In the genomic region with DNA sequence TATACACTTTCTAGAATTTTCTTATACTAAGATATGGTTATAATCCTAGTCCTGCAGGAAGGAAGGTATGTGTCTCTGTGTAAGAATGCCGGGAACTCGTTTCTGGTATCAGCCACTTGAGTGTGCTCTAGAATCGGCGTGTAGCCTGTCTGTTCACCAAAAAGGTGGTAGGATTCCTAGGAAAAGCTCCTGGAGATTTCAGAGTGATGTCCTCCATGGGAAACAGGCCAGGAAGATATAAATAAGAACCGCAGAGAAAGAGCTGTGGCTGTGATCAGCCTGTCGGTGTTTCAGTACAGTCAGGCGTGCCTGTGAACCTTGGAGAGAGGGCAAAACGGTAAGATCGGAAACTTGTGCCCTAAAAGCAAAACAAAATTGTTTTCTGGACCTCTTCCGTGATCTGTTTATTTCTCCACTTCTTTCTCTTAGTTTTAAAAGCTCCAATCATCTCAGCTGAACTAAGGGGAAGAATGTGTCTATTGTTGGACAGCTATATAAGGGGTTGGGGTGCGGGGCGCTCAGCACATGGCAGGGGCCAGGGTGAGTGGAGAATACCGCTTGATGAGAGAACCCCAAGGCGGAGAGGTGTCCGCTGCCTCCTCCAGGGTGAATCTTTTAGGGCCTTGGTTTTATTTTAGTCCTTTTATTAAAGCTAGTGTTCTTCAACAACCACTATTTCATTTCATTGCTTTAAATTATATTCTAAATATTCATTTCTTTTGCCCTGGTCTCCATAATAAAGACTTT, we compare ENCODE assay signal across 20 cellular contexts.
DNase-seq lines count a peak whose midpoint lies in the region; ATAC-seq and TF ChIP-seq lines count a peak whose summit lies in the region.
"Had no signal": no experiment of that assay in that cellular context is flagged by ENCODE, and none has a peak within 500 bp of the region (broad histone marks: within the 10 kb centered on the region; RNA-seq: fewer than 3 reads in every experiment).

No MANE protein-coding gene starts in this region.

- DNase-seq in Daoy (ENCODE audit: low read depth) (peak; percentile 56), SK-MEL-5 (ENCODE audit: low read depth, low spot score) (peak; percentile 69), fibroblast of lung (ENCODE audit: low read depth in 2 of 2) (peak; percentile 35 to 67), myocyte (ENCODE audit: low read depth) (peak; percentile 18), glutamatergic neuron (no peak), DMS 273 treated with DMSO at 0.1 percent for 48 hours (lab: John Stamatoyannopoulos, UW) (no peak), NCI-H226 (no peak)
- DNase-seq: activated B cell treated with CpG ODN at 0.5 μM for 24 hours; activated CD8-positive, alpha-beta memory T cell treated with anti-CD3 and anti-CD28 coated beads, Interleukin-2, amount 10 ng/mL, durations not matched to agents 7 days and 5 days; effector CD4-positive, alpha-beta T cell; foreskin fibroblast; NCI-H146; NCI-H510A treated with DMSO at 0.1 percent for 48 hours; PC-3; stimulated activated naive CD8-positive, alpha-beta T cell treated with anti-CD3 and anti-CD28 coated beads, Interleukin-15, amount 100 ng/mL, for 72 hours had no signal

- H3K27ac Mint-ChIP-seq in glutamatergic neuron (ENCODE audit: unreplicated experiment): no peak overlapping the region
- H3K27ac Mint-ChIP-seq: activated B cell treated with CpG ODN at 0.5 μM for 24 hours; activated CD8-positive, alpha-beta memory T cell treated with anti-CD3 and anti-CD28 coated beads, Interleukin-2, amount 10 ng/mL, durations not matched to agents 7 days and 5 days; stimulated activated naive CD8-positive, alpha-beta T cell treated with anti-CD3 and anti-CD28 coated beads, Interleukin-15, amount 100 ng/mL, for 72 hours had no signal

- H3K4me1 Mint-ChIP-seq in glutamatergic neuron (ENCODE audit: low read depth, unreplicated experiment): peaks cover 2% of the 10 kb centered on the region
- H3K4me1 Mint-ChIP-seq: activated B cell treated with CpG ODN at 0.5 μM for 24 hours; activated CD8-positive, alpha-beta memory T cell treated with anti-CD3 and anti-CD28 coated beads, Interleukin-2, amount 10 ng/mL, durations not matched to agents 7 days and 5 days; stimulated activated naive CD8-positive, alpha-beta T cell treated with anti-CD3 and anti-CD28 coated beads, Interleukin-15, amount 100 ng/mL, for 72 hours had no signal

- no peaks in the 10 kb centered on the region for H3K9me3 Mint-ChIP-seq in glutamatergic neuron (ENCODE audit: unreplicated experiment)
- H3K9me3 Mint-ChIP-seq: activated B cell treated with CpG ODN at 0.5 μM for 24 hours had no signal

- H3K27ac ChIP-seq in fibroblast of lung (ENCODE audit: insufficient read depth, low read length): no peak overlapping the region
- H3K27ac ChIP-seq: ascending aorta, BLaER1, vagina had no signal

- H3K27me3 ChIP-seq in fibroblast of lung (ENCODE audit: control insufficient read depth, insufficient read depth, low read length): no peaks in the 10 kb centered on the region
- H3K27me3 ChIP-seq: ascending aorta, BLaER1, vagina had no signal

- H3K4me3 Mint-ChIP-seq in glutamatergic neuron (ENCODE audit: unreplicated experiment): no peak overlapping the region
- H3K4me3 Mint-ChIP-seq: activated B cell treated with CpG ODN at 0.5 μM for 24 hours; activated CD8-positive, alpha-beta memory T cell treated with anti-CD3 and anti-CD28 coated beads, Interleukin-2, amount 10 ng/mL, durations not matched to agents 7 days and 5 days; stimulated activated naive CD8-positive, alpha-beta T cell treated with anti-CD3 and anti-CD28 coated beads, Interleukin-15, amount 100 ng/mL, for 72 hours had no signal

- H3K36me3 Mint-ChIP-seq in glutamatergic neuron (ENCODE audit: unreplicated experiment): no peaks in the 10 kb centered on the region
- H3K36me3 Mint-ChIP-seq: activated CD8-positive, alpha-beta memory T cell treated with anti-CD3 and anti-CD28 coated beads, Interleukin-2, amount 10 ng/mL, durations not matched to agents 7 days and 5 days had no signal

- no peaks in the 10 kb centered on the region for H3K27me3 Mint-ChIP-seq in glutamatergic neuron (ENCODE audit: unreplicated experiment)
- H3K27me3 Mint-ChIP-seq: activated B cell treated with CpG ODN at 0.5 μM for 24 hours; activated CD8-positive, alpha-beta memory T cell treated with anti-CD3 and anti-CD28 coated beads, Interleukin-2, amount 10 ng/mL, durations not matched to agents 7 days and 5 days; stimulated activated naive CD8-positive, alpha-beta T cell treated with anti-CD3 and anti-CD28 coated beads, Interleukin-15, amount 100 ng/mL, for 72 hours had no signal

- TF ChIP-seq CTCF in fibroblast of lung (conservative IDR thresholded peaks at IDR 0.05 in 1 of 2, IDR thresholded peaks at IDR 0.05 in 1 of 2; ENCODE audit: low read depth in 1 of 2, low read length in 2 of 2): no peak
- TF ChIP-seq CTCF in glutamatergic neuron (IDR thresholded peaks at IDR 0.05; ENCODE audit: partially characterized antibody, unreplicated experiment): no peak

- H3K36me3 ChIP-seq in fibroblast of lung (ENCODE audit: control insufficient read depth, insufficient read depth, low read length): no peaks in the 10 kb centered on the region
- H3K36me3 ChIP-seq: ascending aorta, BLaER1, vagina had no signal

- in situ Hi-C loops in SK-MEL-5 (cut with HindIII; ENCODE audit: low pct_unique_long_range_greater_than_20kb, low sequenced_read_pairs): no loop called here

- ATAC-seq in HG02981 (IDR thresholded peaks at IDR 0.05; ENCODE audit: unreplicated experiment): no peak
- ATAC-seq: activated CD8-positive, alpha-beta memory T cell treated with anti-CD3 and anti-CD28 coated beads, Interleukin-2, amount 10 ng/mL, durations not matched to agents 7 days and 5 days; PC-3; stimulated activated naive CD8-positive, alpha-beta T cell treated with anti-CD3 and anti-CD28 coated beads, Interleukin-15, amount 100 ng/mL, for 72 hours had no signal

- H4K20me1 ChIP-seq in fibroblast of lung (ENCODE audit: control insufficient read depth, extremely low read depth, insufficient read depth, low read length): no peaks in the 10 kb centered on the region
- H4K20me1 ChIP-seq: BLaER1 had no signal

- H3K4me3 ChIP-seq in fibroblast of lung (replicated peaks in 1 of 4; ENCODE audit: control extremely low read depth in 1 of 4, insufficient read depth in 1 of 4, low read depth in 3 of 4, low read length in 4 of 4): no peak overlapping the region
- H3K4me3 ChIP-seq: ascending aorta, BLaER1, smooth muscle cell, vagina had no signal

- no peaks in the 10 kb centered on the region for H3K4me1 ChIP-seq in fibroblast of lung (ENCODE audit: control insufficient read depth, extremely low read depth, insufficient read depth, low read length)
- H3K4me1 ChIP-seq: ascending aorta, BLaER1, vagina had no signal

- H3K79me2 ChIP-seq in fibroblast of lung (ENCODE audit: control insufficient read depth, insufficient read depth, low read length): no peaks in the 10 kb centered on the region

- H3K9ac ChIP-seq in fibroblast of lung (ENCODE audit: insufficient read depth, low read length): no peak overlapping the region
- H3K9ac ChIP-seq: BLaER1 had no signal

- no peak overlapping the region for H2AFZ ChIP-seq in fibroblast of lung (ENCODE audit: low read length)

- H3K4me2 ChIP-seq in fibroblast of lung (ENCODE audit: extremely low read depth, insufficient read depth, low read length): no peak overlapping the region
- H3K4me2 ChIP-seq: BLaER1, smooth muscle cell had no signal

- no peaks in the 10 kb centered on the region for H3K9me3 ChIP-seq in fibroblast of lung (ENCODE audit: control insufficient read depth, insufficient read depth, low read depth, low read length)
- H3K9me3 ChIP-seq: ascending aorta, BLaER1, vagina had no signal

Comparison
In these comparisons a context has a peak if more than half of its experiments do, and no peak if none do; other contexts are left out.
1. DNase-seq: peak in Daoy (single experiment), SK-MEL-5 (single experiment), fibroblast of lung (2 of 2) and myocyte (single experiment); none in glutamatergic neuron (single experiment), DMS 273 treated with DMSO at 0.1 percent for 48 hours (single experiment) and NCI-H226 (single experiment).